ENCODE assay signal across 1 cellular context in the genomic region with DNA sequence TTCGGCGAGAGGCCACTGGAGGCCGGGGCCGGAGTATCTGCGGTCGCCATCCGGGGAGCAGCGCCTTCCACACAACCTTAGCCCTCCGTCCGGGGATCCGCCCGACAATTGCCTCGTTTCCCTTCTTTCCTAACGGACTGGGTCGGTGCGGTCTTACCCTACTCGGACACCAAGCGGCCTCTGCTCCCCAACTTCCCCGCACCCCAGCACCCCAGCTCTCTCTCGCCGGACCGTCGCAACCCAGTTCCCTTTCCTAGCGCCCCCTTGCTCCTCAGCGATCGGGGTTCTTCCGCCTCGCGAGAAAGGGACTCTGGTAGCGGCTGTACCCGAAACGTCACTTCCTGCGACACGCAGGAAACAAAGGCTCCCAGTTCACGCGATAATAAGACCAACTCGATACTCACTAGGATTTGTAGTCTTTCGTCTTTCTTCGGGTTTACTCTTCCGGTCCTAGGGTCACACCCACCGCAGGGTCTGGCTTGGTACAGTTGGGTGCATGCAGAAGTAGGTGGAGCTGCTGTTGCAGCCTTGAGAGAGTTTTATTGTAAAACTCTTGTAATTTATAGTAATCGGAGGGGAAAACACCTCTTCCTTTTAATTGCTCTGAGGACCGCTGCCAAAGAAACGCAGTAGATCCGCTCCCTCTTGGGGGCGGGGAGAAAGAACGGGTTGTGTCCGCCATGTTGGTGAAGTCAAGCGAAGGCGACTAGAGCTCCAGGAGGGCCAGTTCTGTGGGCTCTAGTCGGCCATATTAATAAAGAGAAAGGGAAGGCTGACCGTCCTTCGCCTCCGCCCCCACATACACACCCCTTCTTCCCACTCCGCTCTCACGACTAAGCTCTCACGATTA.
TF ChIP-seq lines count a peak whose summit lies in the region.

A gene (plus strand): TSS at position 741 of the 850 bp plus-strand sequence. CDS start 209 bp downstream, outside the sequence.
A gene with protein sequence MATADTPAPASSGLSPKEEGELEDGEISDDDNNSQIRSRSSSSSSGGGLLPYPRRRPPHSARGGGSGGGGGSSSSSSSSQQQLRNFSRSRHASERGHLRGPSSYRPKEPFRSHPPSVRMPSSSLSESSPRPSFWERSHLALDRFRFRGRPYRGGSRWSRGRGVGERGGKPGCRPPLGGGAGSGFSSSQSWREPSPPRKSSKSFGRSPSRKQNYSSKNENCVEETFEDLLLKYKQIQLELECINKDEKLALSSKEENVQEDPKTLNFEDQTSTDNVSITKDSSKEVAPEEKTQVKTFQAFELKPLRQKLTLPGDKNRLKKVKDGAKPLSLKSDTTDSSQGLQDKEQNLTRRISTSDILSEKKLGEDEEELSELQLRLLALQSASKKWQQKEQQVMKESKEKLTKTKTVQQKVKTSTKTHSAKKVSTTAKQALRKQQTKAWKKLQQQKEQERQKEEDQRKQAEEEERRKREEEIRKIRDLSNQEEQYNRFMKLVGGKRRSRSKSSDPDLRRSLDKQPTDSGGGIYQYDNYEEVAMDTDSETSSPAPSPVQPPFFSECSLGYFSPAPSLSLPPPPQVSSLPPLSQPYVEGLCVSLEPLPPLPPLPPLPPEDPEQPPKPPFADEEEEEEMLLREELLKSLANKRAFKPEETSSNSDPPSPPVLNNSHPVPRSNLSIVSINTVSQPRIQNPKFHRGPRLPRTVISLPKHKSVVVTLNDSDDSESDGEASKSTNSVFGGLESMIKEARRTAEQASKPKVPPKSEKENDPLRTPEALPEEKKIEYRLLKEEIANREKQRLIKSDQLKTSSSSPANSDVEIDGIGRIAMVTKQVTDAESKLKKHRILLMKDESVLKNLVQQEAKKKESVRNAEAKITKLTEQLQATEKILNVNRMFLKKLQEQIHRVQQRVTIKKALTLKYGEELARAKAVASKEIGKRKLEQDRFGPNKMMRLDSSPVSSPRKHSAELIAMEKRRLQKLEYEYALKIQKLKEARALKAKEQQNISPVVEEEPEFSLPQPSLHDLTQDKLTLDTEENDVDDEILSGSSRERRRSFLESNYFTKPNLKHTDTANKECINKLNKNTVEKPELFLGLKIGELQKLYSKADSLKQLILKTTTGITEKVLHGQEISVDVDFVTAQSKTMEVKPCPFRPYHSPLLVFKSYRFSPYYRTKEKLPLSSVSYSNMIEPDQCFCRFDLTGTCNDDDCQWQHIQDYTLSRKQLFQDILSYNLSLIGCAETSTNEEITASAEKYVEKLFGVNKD (N-terminal part only) (minus strand): TSS at position 288 of the 850 bp plus-strand sequence. CDS start 238 bp downstream, at position 50.

TF ChIP-seq in K562, 482 proteins besides CTCF, POLR2A, EP300 and RAD21 (continued from another document and continues in another):
- TF ChIP-seq, protein P1, sequence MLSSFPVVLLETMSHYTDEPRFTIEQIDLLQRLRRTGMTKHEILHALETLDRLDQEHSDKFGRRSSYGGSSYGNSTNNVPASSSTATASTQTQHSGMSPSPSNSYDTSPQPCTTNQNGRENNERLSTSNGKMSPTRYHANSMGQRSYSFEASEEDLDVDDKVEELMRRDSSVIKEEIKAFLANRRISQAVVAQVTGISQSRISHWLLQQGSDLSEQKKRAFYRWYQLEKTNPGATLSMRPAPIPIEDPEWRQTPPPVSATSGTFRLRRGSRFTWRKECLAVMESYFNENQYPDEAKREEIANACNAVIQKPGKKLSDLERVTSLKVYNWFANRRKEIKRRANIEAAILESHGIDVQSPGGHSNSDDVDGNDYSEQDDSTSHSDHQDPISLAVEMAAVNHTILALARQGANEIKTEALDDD (IDR thresholded peaks at IDR 0.05) = peak; percentile 69
- TF ChIP-seq NFRKB (IDR thresholded peaks at IDR 0.05; ENCODE audit: low read depth) = peak; percentile 96
- TF ChIP-seq, protein P2, sequence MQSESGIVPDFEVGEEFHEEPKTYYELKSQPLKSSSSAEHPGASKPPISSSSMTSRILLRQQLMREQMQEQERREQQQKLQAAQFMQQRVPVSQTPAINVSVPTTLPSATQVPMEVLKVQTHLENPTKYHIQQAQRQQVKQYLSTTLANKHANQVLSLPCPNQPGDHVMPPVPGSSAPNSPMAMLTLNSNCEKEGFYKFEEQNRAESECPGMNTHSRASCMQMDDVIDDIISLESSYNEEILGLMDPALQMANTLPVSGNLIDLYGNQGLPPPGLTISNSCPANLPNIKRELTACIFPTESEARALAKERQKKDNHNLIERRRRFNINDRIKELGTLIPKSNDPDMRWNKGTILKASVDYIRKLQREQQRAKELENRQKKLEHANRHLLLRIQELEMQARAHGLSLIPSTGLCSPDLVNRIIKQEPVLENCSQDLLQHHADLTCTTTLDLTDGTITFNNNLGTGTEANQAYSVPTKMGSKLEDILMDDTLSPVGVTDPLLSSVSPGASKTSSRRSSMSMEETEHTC (IDR thresholded peaks at IDR 0.05) = no peak
- TF ChIP-seq MAFG (tag; conservative IDR thresholded peaks at IDR 0.05) = no peak
- TF ChIP-seq POLR3A (IDR thresholded peaks at IDR 0.05; ENCODE audit: borderline replicate concordance, extremely low read depth, insufficient read depth, insufficient read length) = no peak
- TF ChIP-seq, protein P3, sequence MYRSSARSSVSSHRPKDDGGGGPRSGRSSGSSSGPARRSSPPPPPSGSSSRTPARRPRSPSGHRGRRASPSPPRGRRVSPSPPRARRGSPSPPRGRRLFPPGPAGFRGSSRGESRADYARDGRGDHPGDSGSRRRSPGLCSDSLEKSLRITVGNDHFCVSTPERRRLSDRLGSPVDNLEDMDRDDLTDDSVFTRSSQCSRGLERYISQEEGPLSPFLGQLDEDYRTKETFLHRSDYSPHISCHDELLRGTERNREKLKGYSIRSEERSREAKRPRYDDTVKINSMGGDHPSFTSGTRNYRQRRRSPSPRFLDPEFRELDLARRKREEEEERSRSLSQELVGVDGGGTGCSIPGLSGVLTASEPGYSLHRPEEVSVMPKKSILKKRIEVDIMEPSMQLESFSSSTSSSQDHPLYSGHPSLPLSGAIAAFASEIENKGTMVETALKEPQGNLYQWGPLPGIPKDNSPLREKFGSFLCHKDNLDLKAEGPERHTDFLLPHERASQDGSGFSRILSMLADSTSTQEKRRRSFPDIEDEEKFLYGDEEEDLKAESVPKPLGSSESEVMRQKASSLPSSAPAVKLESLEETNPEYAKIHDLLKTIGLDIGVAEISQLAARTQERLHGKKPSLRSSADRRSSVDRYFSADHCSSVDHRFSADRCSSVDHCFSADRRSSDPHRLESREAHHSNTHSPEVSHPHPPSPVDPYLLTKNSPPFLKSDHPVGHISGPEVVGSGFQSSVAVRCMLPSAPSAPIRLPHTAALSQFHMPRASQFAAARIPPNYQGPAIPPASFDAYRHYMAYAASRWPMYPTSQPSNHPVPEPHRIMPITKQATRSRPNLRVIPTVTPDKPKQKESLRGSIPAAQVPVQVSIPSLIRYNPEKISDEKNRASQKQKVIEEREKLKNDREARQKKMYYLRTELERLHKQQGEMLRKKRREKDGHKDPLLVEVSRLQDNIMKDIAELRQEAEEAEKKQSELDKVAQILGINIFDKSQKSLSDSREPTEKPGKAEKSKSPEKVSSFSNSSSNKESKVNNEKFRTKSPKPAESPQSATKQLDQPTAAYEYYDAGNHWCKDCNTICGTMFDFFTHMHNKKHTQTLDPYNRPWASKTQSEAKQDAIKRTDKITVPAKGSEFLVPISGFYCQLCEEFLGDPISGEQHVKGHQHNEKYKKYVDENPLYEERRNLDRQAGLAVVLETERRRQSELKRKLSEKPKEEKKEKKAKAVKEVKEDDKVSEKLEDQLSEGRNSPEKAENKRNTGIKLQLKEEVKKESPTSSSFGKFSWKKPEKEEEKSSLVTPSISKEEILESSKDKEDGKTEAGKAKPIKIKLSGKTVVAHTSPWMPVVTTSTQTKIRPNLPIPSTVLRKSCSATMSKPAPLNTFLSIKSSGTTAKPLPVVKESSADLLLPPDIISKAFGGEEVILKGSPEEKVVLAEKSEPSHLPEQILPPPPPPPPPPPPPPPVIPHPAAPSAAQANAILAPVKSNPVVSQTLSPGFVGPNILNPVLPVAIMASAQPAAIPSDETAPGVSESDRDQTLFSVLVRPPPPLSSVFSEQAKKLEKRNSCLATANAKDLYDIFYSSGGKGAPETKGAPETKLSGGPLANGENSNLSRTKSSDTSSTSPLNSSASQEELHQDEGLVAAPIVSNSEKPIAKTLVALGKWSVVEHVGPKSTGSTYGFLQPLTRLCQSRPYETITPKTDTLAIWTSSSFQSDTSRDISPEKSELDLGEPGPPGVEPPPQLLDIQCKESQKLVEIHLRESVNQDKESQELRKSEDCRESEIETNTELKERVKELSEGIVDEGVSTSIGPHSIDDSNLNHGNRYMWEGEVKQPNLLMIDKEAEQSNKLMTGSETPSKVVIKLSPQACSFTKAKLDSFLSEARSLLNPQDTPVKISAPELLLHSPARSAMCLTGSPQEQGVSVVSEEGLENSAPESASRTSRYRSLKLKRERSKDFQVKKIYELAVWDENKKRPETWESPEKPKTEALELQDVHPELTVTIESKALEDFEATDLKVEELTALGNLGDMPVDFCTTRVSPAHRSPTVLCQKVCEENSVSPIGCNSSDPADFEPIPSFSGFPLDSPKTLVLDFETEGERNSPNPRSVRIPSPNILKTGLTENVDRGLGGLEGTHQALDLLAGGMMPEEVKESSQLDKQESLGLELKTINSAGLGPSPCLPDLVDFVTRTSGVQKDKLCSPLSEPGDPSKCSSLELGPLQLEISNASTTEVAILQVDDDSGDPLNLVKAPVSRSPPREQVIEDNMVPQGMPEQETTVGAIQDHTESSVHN (IDR thresholded peaks at IDR 0.05; ENCODE audit: borderline replicate concordance in 1 of 2, low read depth in 1 of 2) = no peak
- TF ChIP-seq ZNF253 (CRISPR knock-in tag; conservative IDR thresholded peaks at IDR 0.05) = no peak
- TF ChIP-seq ZSCAN32 (CRISPR knock-in tag; IDR thresholded peaks at IDR 0.05) = no peak
- peak in 1 of 2 experiments; percentile 39; a peak in 1 of 4 replicates for TF ChIP-seq ARNT (IDR thresholded peaks at IDR 0.05)
- peak; percentile 94 for TF ChIP-seq CREB1 (IDR thresholded peaks at IDR 0.05)
- peak; percentile 96 for TF ChIP-seq CREB1 (CRISPR knock-in tag; IDR thresholded peaks at IDR 0.05)
- no peak for TF ChIP-seq U2AF1 (optimal IDR thresholded peaks at IDR 0.05; ENCODE audit: low read depth, low read length)
- TF ChIP-seq, protein P4, sequence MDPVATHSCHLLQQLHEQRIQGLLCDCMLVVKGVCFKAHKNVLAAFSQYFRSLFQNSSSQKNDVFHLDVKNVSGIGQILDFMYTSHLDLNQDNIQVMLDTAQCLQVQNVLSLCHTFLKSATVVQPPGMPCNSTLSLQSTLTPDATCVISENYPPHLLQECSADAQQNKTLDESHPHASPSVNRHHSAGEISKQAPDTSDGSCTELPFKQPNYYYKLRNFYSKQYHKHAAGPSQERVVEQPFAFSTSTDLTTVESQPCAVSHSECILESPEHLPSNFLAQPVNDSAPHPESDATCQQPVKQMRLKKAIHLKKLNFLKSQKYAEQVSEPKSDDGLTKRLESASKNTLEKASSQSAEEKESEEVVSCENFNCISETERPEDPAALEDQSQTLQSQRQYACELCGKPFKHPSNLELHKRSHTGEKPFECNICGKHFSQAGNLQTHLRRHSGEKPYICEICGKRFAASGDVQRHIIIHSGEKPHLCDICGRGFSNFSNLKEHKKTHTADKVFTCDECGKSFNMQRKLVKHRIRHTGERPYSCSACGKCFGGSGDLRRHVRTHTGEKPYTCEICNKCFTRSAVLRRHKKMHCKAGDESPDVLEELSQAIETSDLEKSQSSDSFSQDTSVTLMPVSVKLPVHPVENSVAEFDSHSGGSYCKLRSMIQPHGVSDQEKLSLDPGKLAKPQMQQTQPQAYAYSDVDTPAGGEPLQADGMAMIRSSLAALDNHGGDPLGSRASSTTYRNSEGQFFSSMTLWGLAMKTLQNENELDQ (CRISPR knock-in tag; IDR thresholded peaks at IDR 0.05; ENCODE audit: borderline replicate concordance) = no peak
- TF ChIP-seq SMARCA5 (IDR thresholded peaks at IDR 0.05) = no peak
- TF ChIP-seq, protein P5, sequence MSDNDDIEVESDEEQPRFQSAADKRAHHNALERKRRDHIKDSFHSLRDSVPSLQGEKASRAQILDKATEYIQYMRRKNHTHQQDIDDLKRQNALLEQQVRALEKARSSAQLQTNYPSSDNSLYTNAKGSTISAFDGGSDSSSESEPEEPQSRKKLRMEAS (CRISPR knock-in tag; IDR thresholded peaks at IDR 0.05) = peak; percentile 28; the same call in 1 of the 2 replicates
- TF ChIP-seq, protein P6, sequence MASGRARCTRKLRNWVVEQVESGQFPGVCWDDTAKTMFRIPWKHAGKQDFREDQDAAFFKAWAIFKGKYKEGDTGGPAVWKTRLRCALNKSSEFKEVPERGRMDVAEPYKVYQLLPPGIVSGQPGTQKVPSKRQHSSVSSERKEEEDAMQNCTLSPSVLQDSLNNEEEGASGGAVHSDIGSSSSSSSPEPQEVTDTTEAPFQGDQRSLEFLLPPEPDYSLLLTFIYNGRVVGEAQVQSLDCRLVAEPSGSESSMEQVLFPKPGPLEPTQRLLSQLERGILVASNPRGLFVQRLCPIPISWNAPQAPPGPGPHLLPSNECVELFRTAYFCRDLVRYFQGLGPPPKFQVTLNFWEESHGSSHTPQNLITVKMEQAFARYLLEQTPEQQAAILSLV (tag; IDR thresholded peaks at IDR 0.05) = 0 out of 2 replicates have a peak, but pooled peaks have one; percentile 11
- TF ChIP-seq, protein P7, sequence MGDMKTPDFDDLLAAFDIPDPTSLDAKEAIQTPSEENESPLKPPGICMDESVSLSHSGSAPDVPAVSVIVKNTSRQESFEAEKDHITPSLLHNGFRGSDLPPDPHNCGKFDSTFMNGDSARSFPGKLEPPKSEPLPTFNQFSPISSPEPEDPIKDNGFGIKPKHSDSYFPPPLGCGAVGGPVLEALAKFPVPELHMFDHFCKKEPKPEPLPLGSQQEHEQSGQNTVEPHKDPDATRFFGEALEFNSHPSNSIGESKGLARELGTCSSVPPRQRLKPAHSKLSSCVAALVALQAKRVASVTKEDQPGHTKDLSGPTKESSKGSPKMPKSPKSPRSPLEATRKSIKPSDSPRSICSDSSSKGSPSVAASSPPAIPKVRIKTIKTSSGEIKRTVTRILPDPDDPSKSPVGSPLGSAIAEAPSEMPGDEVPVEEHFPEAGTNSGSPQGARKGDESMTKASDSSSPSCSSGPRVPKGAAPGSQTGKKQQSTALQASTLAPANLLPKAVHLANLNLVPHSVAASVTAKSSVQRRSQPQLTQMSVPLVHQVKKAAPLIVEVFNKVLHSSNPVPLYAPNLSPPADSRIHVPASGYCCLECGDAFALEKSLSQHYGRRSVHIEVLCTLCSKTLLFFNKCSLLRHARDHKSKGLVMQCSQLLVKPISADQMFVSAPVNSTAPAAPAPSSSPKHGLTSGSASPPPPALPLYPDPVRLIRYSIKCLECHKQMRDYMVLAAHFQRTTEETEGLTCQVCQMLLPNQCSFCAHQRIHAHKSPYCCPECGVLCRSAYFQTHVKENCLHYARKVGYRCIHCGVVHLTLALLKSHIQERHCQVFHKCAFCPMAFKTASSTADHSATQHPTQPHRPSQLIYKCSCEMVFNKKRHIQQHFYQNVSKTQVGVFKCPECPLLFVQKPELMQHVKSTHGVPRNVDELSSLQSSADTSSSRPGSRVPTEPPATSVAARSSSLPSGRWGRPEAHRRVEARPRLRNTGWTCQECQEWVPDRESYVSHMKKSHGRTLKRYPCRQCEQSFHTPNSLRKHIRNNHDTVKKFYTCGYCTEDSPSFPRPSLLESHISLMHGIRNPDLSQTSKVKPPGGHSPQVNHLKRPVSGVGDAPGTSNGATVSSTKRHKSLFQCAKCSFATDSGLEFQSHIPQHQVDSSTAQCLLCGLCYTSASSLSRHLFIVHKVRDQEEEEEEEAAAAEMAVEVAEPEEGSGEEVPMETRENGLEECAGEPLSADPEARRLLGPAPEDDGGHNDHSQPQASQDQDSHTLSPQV (IDR thresholded peaks at IDR 0.05) = no peak
- TF ChIP-seq ZNF140 (CRISPR knock-in tag; IDR thresholded peaks at IDR 0.05) = no peak
- no peak for TF ChIP-seq ETV6 (IDR thresholded peaks at IDR 0.05; ENCODE audit: borderline replicate concordance in 1 of 2, low read depth in 2 of 2, low read length in 1 of 2)
- TF ChIP-seq ETV6 (CRISPR knock-in tag; IDR thresholded peaks at IDR 0.05; ENCODE audit: borderline replicate concordance) = no peak
- TF ChIP-seq RHOXF2B (CRISPR knock-in tag; conservative IDR thresholded peaks at IDR 0.05) = no peak
- no peak for TF ChIP-seq HDAC6 (IDR thresholded peaks at IDR 0.05; ENCODE audit: low read depth, low read length)
